25 cellular contexts compared by ENCODE assay signal in genomic region chr3:184755315-184755731, GRCh38. TPM values are rescaled to one million over a fixed set of nuclear protein-coding genes. Genes with fewer than 3 reads are reported as not detected.
DNase-seq lines count a peak whose midpoint lies in the region; ATAC-seq, FAIRE-seq and TF ChIP-seq lines count a peak whose summit lies in the region.
"Had no signal": no experiment of that assay in that cellular context is flagged by ENCODE, and none has a peak within 500 bp of the region (broad histone marks: within the 10 kb centered on the region; RNA-seq: fewer than 3 reads in every experiment).

No MANE protein-coding gene starts in this region.

- no peak for TF ChIP-seq RAD21 in HepG2 (CRISPR knock-in tag; IDR thresholded peaks at IDR 0.05)

- no peak overlapping the region for H3K4me3 Mint-ChIP-seq in CD4-positive, alpha-beta memory T cell
- H3K4me3 Mint-ChIP-seq: CD14-positive monocyte, HFFc6 had no signal

- H3K9me3 ChIP-seq in HepG2 (ENCODE audit: low read length) (no peaks in the 10 kb centered on the region), right lobe of liver (no peaks in the 10 kb centered on the region), body of pancreas (no peaks in the 10 kb centered on the region), osteoblast (ENCODE audit: low read depth, low read length) (no peaks in the 10 kb centered on the region), tibial artery (no peaks in the 10 kb centered on the region), HAP-1 (no peaks in the 10 kb centered on the region)
- H3K9me3 ChIP-seq in CD4-positive, alpha-beta memory T cell (ENCODE audit: control insufficient read depth in 1 of 2, low read length in 2 of 2) = no peaks in the 10 kb centered on the region
- H3K9me3 ChIP-seq: MG63 had no signal

- no peaks in the 10 kb centered on the region for H3K9me3 Mint-ChIP-seq in CD4-positive, alpha-beta memory T cell
- H3K9me3 Mint-ChIP-seq: CD14-positive monocyte, HFFc6, IgD-negative memory B cell had no signal

- ATAC-seq in HepG2 (no peak), right lobe of liver (no peak), body of pancreas (no peak)

- H3K79me2 ChIP-seq in HepG2 (ENCODE audit: insufficient read depth, low read length) = no peaks in the 10 kb centered on the region
- no peaks in the 10 kb centered on the region for H3K79me2 ChIP-seq in osteoblast (ENCODE audit: insufficient read depth, low read length)

- no peaks in the 10 kb centered on the region for H3K36me3 Mint-ChIP-seq in CD4-positive, alpha-beta memory T cell
- H3K36me3 Mint-ChIP-seq: CD14-positive monocyte, IgD-negative memory B cell had no signal

- H3K27me3 ChIP-seq in HepG2 (ENCODE audit: control insufficient read depth in 1 of 2, insufficient read depth in 2 of 2, low read length in 2 of 2) (peaks cover 2 to 28% of the 10 kb centered on the region in 2 experiments), right lobe of liver (no peaks in the 10 kb centered on the region), body of pancreas (no peaks in the 10 kb centered on the region), osteoblast (ENCODE audit: insufficient read depth, low read length) (no peaks in the 10 kb centered on the region), tibial artery (no peaks in the 10 kb centered on the region), HAP-1 (ENCODE audit: low read depth) (no peaks in the 10 kb centered on the region)
- H3K27me3 ChIP-seq in CD4-positive, alpha-beta memory T cell (ENCODE audit: insufficient read depth, low read length) = no peaks in the 10 kb centered on the region
- H3K27me3 ChIP-seq: MG63 had no signal

- in situ Hi-C loops in HepG2 (cut with HindIII; ENCODE audit: extremely low pct_ligation_motif_present, low pct_unique_long_range_greater_than_20kb) (no loop called here), HAP-1 (cut with MboI; ENCODE audit: low sequenced_read_pairs) (no loop called here)

- 31% methylated on average over 5 of the region's 8 CpGs for WGBS in HepG2 (ENCODE audit: low lambda C conversion rate)
- 80% methylated on average over 1 of the region's 8 CpGs for WGBS in right lobe of liver (ENCODE audit: insufficient coverage, low coverage, low lambda C conversion rate, missing lambda C conversion rate)
- WGBS in body of pancreas, 2 donors = 57 to 67% methylated on average over 1 to 8 of the region's 8 CpGs

- POLR2A ChIA-PET in HepG2 (lab: Yijun Ruan, JAX) = no interaction called here
- POLR2A ChIA-PET in CD4-positive, alpha-beta memory T cell (lab: Charles Lee; ENCODE audit: partially characterized antibody) = no interaction called here

- 0 out of 2 replicates have a peak, but pooled peaks cover 2% of the 10 kb centered on the region for H4K20me1 ChIP-seq in HepG2 (ENCODE audit: insufficient read depth, low read length)
- H4K20me1 ChIP-seq in osteoblast (ENCODE audit: insufficient read depth, low read length) = no peaks in the 10 kb centered on the region

- TF ChIP-seq POLR2A in HepG2 (IDR thresholded peaks at IDR 0.05; ENCODE audit: insufficient read depth in 1 of 2, low read depth in 2 of 2, low read length in 2 of 2) (no peak), right lobe of liver (IDR thresholded peaks at IDR 0.05) (no peak), body of pancreas (IDR thresholded peaks at IDR 0.05) (no peak)

- CTCF ChIA-PET in HepG2 (lab: Yijun Ruan, JAX; ENCODE audit: low intra/inter-chr PET ratio, low total read pairs) = no interaction called here
- CTCF ChIA-PET in CD4-positive, alpha-beta memory T cell (lab: Charles Lee; ENCODE audit: partially characterized antibody) = interaction anchor here (2.0 kb wide), 1 partner anchor 194 kb away, joined by 5 read pairs; the partner anchor contains the start of gene EPHB3

- BruUV-seq in HepG2 (replicated peaks; lab: Mats Ljungman, UMichigan) = no TSS peak

- no peaks in the 10 kb centered on the region for H3K36me3 ChIP-seq in HepG2 (replicated peaks in 1 of 2; ENCODE audit: control insufficient read depth in 1 of 2, insufficient read depth in 2 of 2, low read length in 2 of 2)
- no peaks in the 10 kb centered on the region for H3K36me3 ChIP-seq in right lobe of liver
- H3K36me3 ChIP-seq in body of pancreas (replicated peaks in 1 of 2; ENCODE audit: insufficient read depth in 1 of 2, low read depth in 2 of 2) = no peaks in the 10 kb centered on the region
- H3K36me3 ChIP-seq in osteoblast (ENCODE audit: insufficient read depth, low read length) = no peaks in the 10 kb centered on the region
- no peaks in the 10 kb centered on the region for H3K36me3 ChIP-seq in tibial artery
- no peaks in the 10 kb centered on the region for H3K36me3 ChIP-seq in HAP-1 (replicated peaks)
- H3K36me3 ChIP-seq in CD4-positive, alpha-beta memory T cell (ENCODE audit: insufficient read depth, low read length) = no peaks in the 10 kb centered on the region
- H3K36me3 ChIP-seq: MG63 had no signal

- H3K4me1 ChIP-seq in HepG2 (ENCODE audit: insufficient read depth, low read length) = peaks cover 9% of the 10 kb centered on the region
- H3K4me1 ChIP-seq in right lobe of liver = no peaks in the 10 kb centered on the region
- H3K4me1 ChIP-seq in body of pancreas = peaks cover 60% of the 10 kb centered on the region
- peaks cover 18% of the 10 kb centered on the region for H3K4me1 ChIP-seq in osteoblast (ENCODE audit: insufficient read depth, low read length)
- peaks cover 0 to 21% (median 14%) of the 10 kb centered on the region in 4 donors for H3K4me1 ChIP-seq in tibial artery
- H3K4me1 ChIP-seq in HAP-1 = no peaks in the 10 kb centered on the region
- H3K4me1 ChIP-seq in CD4-positive, alpha-beta memory T cell (ENCODE audit: insufficient read depth, low read length) = no peaks in the 10 kb centered on the region

- peaks cover 0 to 6% (median 3%) of the 10 kb centered on the region in 4 donors for H3K4me1 Mint-ChIP-seq in CD4-positive, alpha-beta memory T cell

- H3K9ac ChIP-seq in HepG2 (ENCODE audit: insufficient read depth, low read depth, low read length) = no peak overlapping the region

- H3K27ac ChIP-seq in HepG2 (ENCODE audit: extremely low read length, insufficient read depth, low read length) (no peak overlapping the region), right lobe of liver (no peak overlapping the region), body of pancreas (peak overlapping the region in 3 of 4 donors; percentile 13 to 57 (median 43)), osteoblast (ENCODE audit: low read depth, low read length) (no peak overlapping the region), temporal lobe (ENCODE audit: low read depth, low read length) (peak overlapping the region; percentile 40), tibial artery (peak overlapping the region in 1 of 2 donors; percentile 72)
- no peak overlapping the region for H3K27ac ChIP-seq in CD4-positive, alpha-beta memory T cell (ENCODE audit: low read depth, low read length)
- H3K27ac ChIP-seq: HL-60, SK-N-MC had no signal

- H3K27me3 Mint-ChIP-seq in CD4-positive, alpha-beta memory T cell = peaks cover 0 to 4% of the 10 kb centered on the region in 2 donors
- H3K27me3 Mint-ChIP-seq: IgD-negative memory B cell had no signal

- DNase-seq in HepG2 (ENCODE audit: low spot score) (no peak), right lobe of liver (no peak), body of pancreas (no peak), osteoblast (ENCODE audit: insufficient read length, low spot score, missing footprints) (peak; percentile 10), tibial artery (no peak), HAP-1 (ENCODE audit: low spot score in 2 of 2) (no peak)
- no peak for DNase-seq in CD4-positive, alpha-beta memory T cell
- DNase-seq: AML-193, DMS53, GDM1, HFFc6, MG63, NCI-H1694 treated with DMSO at 0.1 percent for 48 hours, NCI-H2081 treated with DMSO at 0.1 percent for 48 hours, NCI-H446, PC-3, SHP77 treated with DMSO at 0.1 percent for 48 hours had no signal

- FAIRE-seq in HepG2 (lab: Jason Lieb, UNC) = no peak
- FAIRE-seq: D721Med, H54, HTR-8/SVneo had no signal

- H3K4me3 ChIP-seq in HepG2 (replicated peaks in 1 of 3; ENCODE audit: insufficient read depth in 1 of 3, low read depth in 2 of 3, low read length in 3 of 3) (no peak overlapping the region), right lobe of liver (no peak overlapping the region), body of pancreas (no peak overlapping the region), osteoblast (ENCODE audit: insufficient read depth, low read length) (no peak overlapping the region), tibial artery (no peak overlapping the region), HAP-1 (no peak overlapping the region)
- no peak overlapping the region for H3K4me3 ChIP-seq in CD4-positive, alpha-beta memory T cell (ENCODE audit: low read length in 2 of 2)
- H3K4me3 ChIP-seq: MG63, SK-N-MC had no signal

- no peak overlapping the region for H2AFZ ChIP-seq in HepG2 (ENCODE audit: low read length)
- H2AFZ ChIP-seq in osteoblast (ENCODE audit: low read length) = no peak overlapping the region

- TF ChIP-seq CTCF in HepG2 (CRISPR knock-in tag; IDR thresholded peaks at IDR 0.05) = no peak
- no peak for TF ChIP-seq CTCF in right lobe of liver (IDR thresholded peaks at IDR 0.05)
- TF ChIP-seq CTCF in body of pancreas (IDR thresholded peaks at IDR 0.05) = no peak
- TF ChIP-seq CTCF in osteoblast (IDR thresholded peaks at IDR 0.05; ENCODE audit: extremely low read depth, low read depth, low read length) = no peak
- no peak for TF ChIP-seq CTCF in tibial artery (IDR thresholded peaks at IDR 0.05)

- no peak overlapping the region for H3K27ac Mint-ChIP-seq in CD4-positive, alpha-beta memory T cell
- H3K27ac Mint-ChIP-seq: CD14-positive monocyte, HFFc6 had no signal

- TF ChIP-seq EP300 in HepG2 (IDR thresholded peaks at IDR 0.05; ENCODE audit: low read depth in 2 of 2, low read length in 2 of 2) (no peak), HepG2 (CRISPR knock-in tag; IDR thresholded peaks at IDR 0.05; ENCODE audit: borderline replicate concordance) (no peak)

- intact Hi-C loops in HepG2 (cut with micrococcal nuclease; ENCODE audit: unreplicated experiment) (no loop called here), right lobe of liver (cut with DNase I) (no loop called here), body of pancreas (cut with DNase I) (no loop called here), tibial artery (cut with DNase I; ENCODE audit: low total_unique reads) (no loop called here)
- intact Hi-C loops in CD4-positive, alpha-beta memory T cell (cut with micrococcal nuclease) = no loop called here

- H3K4me2 ChIP-seq in HepG2 (ENCODE audit: low read depth, low read length) = no peak overlapping the region
- no peak overlapping the region for H3K4me2 ChIP-seq in osteoblast (ENCODE audit: insufficient read depth, low read length)

RNA-seq across cellular contexts. Expression of gene MAGEF1, which starts 43.5 kb away (rescaled TPM):
- total RNA-seq in HepG2 (2016; rRNA removed; fragmentation: Illumina TruSeq; extraction: Trizol) = 60.5 and 62.4 TPM in 2 replicates
- 11.1 and 11.7 TPM in 2 replicates for total RNA-seq in HepG2 (2016; cell fraction: cytosol; rRNA removed; fragmentation: Illumina TruSeq; extraction: Trizol; ENCODE audit: low read depth)
- total RNA-seq in HepG2 (2016; cell fraction: insoluble cytoplasmic fraction; rRNA removed; fragmentation: Illumina TruSeq; extraction: Trizol) = 62.2 and 63.0 TPM in 2 replicates
- total RNA-seq in HepG2 (2016; cell fraction: membrane; rRNA removed; fragmentation: Illumina TruSeq; extraction: Trizol) = 35.0 and 37.6 TPM in 2 replicates
- total RNA-seq in HepG2 (2016; cell fraction: nucleus; rRNA removed; fragmentation: Illumina TruSeq; extraction: Trizol) = 29.3 and 33.3 TPM in 2 replicates
- polyA plus RNA-seq in HepG2 (2011; rRNA removed) = 26.0 and 28.4 TPM in 2 replicates
- 28.8 and 31.3 TPM in 2 replicates for polyA plus RNA-seq in HepG2 (2011; cell fraction: cytosol; rRNA removed)
- 9.3 and 9.9 TPM in 2 replicates for polyA plus RNA-seq in HepG2 (2011; cell fraction: nucleus; rRNA removed)
- 40.7 and 43.6 TPM in 2 replicates for polyA plus RNA-seq in HepG2 (2012)
- 9.6 and 9.9 TPM in 2 replicates for polyA plus RNA-seq in HepG2 (2016; cell fraction: cytosol; fragmentation: Illumina TruSeq; extraction: Trizol; ENCODE audit: low read depth)
- polyA plus RNA-seq in HepG2 (2016; cell fraction: insoluble cytoplasmic fraction; fragmentation: Illumina TruSeq; extraction: Trizol; ENCODE audit: low read depth) = 85.1 and 85.2 TPM in 2 replicates
- 27.9 and 30.4 TPM in 2 replicates for polyA plus RNA-seq in HepG2 (2016; cell fraction: membrane; fragmentation: Illumina TruSeq; extraction: Trizol; ENCODE audit: low read depth)
- polyA plus RNA-seq in HepG2 (2016; cell fraction: nucleus; fragmentation: Illumina TruSeq; extraction: Trizol; ENCODE audit: insufficient read depth, low read depth) = 55.9 and 56.3 TPM in 2 replicates
- polyA minus RNA-seq in HepG2 (2011; rRNA and poly(A)+ RNA removed; ENCODE audit: low replicate concordance) = 7.2 and 10.5 TPM in 2 replicates
- 18.7 and 19.4 TPM in 2 replicates for polyA minus RNA-seq in HepG2 (2011; cell fraction: cytosol; rRNA and poly(A)+ RNA removed)
- 8.4 and 9.0 TPM in 2 replicates for polyA minus RNA-seq in HepG2 (2011; cell fraction: nucleus; rRNA and poly(A)+ RNA removed)
- 10 to 100 TPM in 4 of 6 experiments, 1 to 10 TPM in 2; 8.2 to 17.1 (median 10.9) TPM for total RNA-seq in right lobe of liver
- total RNA-seq in body of pancreas = 10 to 100 TPM; 21.8 to 31.1 TPM
- total RNA-seq in osteoblast = 18.8 and 22.1 TPM in 2 replicates
- 32.0 TPM for total RNA-seq in temporal lobe
- 10 to 100 TPM; 16.4 to 16.5 TPM for total RNA-seq in CD4-positive, alpha-beta memory T cell
- polyA plus RNA-seq in CD4-positive, alpha-beta memory T cell = 10 to 100 TPM; 15.5 to 20.1 TPM

RNA-seq across cellular contexts. Expression of gene VPS8, which starts 56.6 kb away (rescaled TPM):
- total RNA-seq in HepG2 (2016; rRNA removed; fragmentation: Illumina TruSeq; extraction: Trizol) (32.6 and 35.1 TPM in 2 replicates), right lobe of liver (10 to 100 TPM; 20.4 to 24.5 (median 21.3) TPM), body of pancreas (10 to 100 TPM; 39.2 to 52.7 TPM), osteoblast (95.2 and 96.7 TPM in 2 replicates), temporal lobe (127 TPM)
- total RNA-seq in HepG2 (2016; cell fraction: cytosol; rRNA removed; fragmentation: Illumina TruSeq; extraction: Trizol; ENCODE audit: low read depth) = 21.2 and 26.3 TPM in 2 replicates
- total RNA-seq in HepG2 (2016; cell fraction: insoluble cytoplasmic fraction; rRNA removed; fragmentation: Illumina TruSeq; extraction: Trizol) = 34.3 and 35.4 TPM in 2 replicates
- 18.6 and 21.1 TPM in 2 replicates for total RNA-seq in HepG2 (2016; cell fraction: membrane; rRNA removed; fragmentation: Illumina TruSeq; extraction: Trizol)
- 91.6 and 95.2 TPM in 2 replicates for total RNA-seq in HepG2 (2016; cell fraction: nucleus; rRNA removed; fragmentation: Illumina TruSeq; extraction: Trizol)
- polyA plus RNA-seq in HepG2 (2011; rRNA removed) = 14.2 and 16.4 TPM in 2 replicates
- polyA plus RNA-seq in HepG2 (2011; cell fraction: cytosol; rRNA removed) = 4.5 and 7.5 TPM in 2 replicates
- 45.8 and 48.3 TPM in 2 replicates for polyA plus RNA-seq in HepG2 (2011; cell fraction: nucleus; rRNA removed)
- 12.4 and 13.2 TPM in 2 replicates for polyA plus RNA-seq in HepG2 (2012)
- 4.6 and 5.5 TPM in 2 replicates for polyA plus RNA-seq in HepG2 (2016; cell fraction: cytosol; fragmentation: Illumina TruSeq; extraction: Trizol; ENCODE audit: low read depth)
- 15.5 and 17.1 TPM in 2 replicates for polyA plus RNA-seq in HepG2 (2016; cell fraction: insoluble cytoplasmic fraction; fragmentation: Illumina TruSeq; extraction: Trizol; ENCODE audit: low read depth)
- polyA plus RNA-seq in HepG2 (2016; cell fraction: membrane; fragmentation: Illumina TruSeq; extraction: Trizol; ENCODE audit: low read depth) = 4.7 and 5.3 TPM in 2 replicates
- polyA plus RNA-seq in HepG2 (2016; cell fraction: nucleus; fragmentation: Illumina TruSeq; extraction: Trizol; ENCODE audit: insufficient read depth, low read depth) = 52.8 and 56.9 TPM in 2 replicates
- polyA minus RNA-seq in HepG2 (2011; rRNA and poly(A)+ RNA removed; ENCODE audit: low replicate concordance) = 30.8 and 54.1 TPM in 2 replicates
- polyA minus RNA-seq in HepG2 (2011; cell fraction: cytosol; rRNA and poly(A)+ RNA removed) = 12.9 and 20.4 TPM in 2 replicates
- 182 and 228 TPM in 2 replicates for polyA minus RNA-seq in HepG2 (2011; cell fraction: nucleus; rRNA and poly(A)+ RNA removed)
- 10 to 100 TPM; 83.9 to 85.9 TPM for total RNA-seq in CD4-positive, alpha-beta memory T cell
- polyA plus RNA-seq in CD4-positive, alpha-beta memory T cell = 10 to 100 TPM; 23.0 to 36.4 TPM

Comparison
In these comparisons a context has a peak if more than half of its experiments do, and no peak if none do; other contexts are left out.
1. H3K27ac ChIP-seq: peak in body of pancreas (3 of 4) and temporal lobe (single experiment); none in HepG2 (single experiment), right lobe of liver (0 of 3), osteoblast (single experiment) and CD4-positive, alpha-beta memory T cell (single experiment).